In genomic region chr11:83151274-83151977, GRCh38 we compare ENCODE assay signal across 19 cellular contexts. TPM values are rescaled to one million over a fixed set of nuclear protein-coding genes. Genes with fewer than 3 reads are reported as not detected.
DNase-seq lines count a peak whose midpoint lies in the region; ATAC-seq, FAIRE-seq and TF ChIP-seq lines count a peak whose summit lies in the region.
"Had no signal": no experiment of that assay in that cellular context is flagged by ENCODE, and none has a peak within 500 bp of the region (broad histone marks: within the 10 kb centered on the region; RNA-seq: fewer than 3 reads in every experiment).

No MANE protein-coding gene starts in this region.

- dilution Hi-C loops in keratinocyte (cut with MboI; ENCODE audit: extremely low pct_ligation_motif_present, low sequenced_read_pairs) = no loop called here

- POLR2A ChIA-PET in HCT116 (lab: Charles Lee) = no interaction called here
- POLR2A ChIA-PET in PC-9 (lab: Charles Lee; ENCODE audit: unreplicated experiment) = interaction anchor here (0.5 to 0.7 kb wide), 2 partner anchors 9 to 69 kb away, joined by 3 to 4 read pairs; no protein-coding TSS in a partner anchor

- TF ChIP-seq RAD21 in HCT116 (IDR thresholded peaks at IDR 0.05; ENCODE audit: low read depth) = no peak

- no TSS peak for BruUV-seq in HCT116 (replicated peaks; lab: Mats Ljungman, UMichigan)
- BruUV-seq in PC-9 (replicated peaks; lab: Mats Ljungman, UMichigan) = no TSS peak

- CTCF ChIA-PET in HCT116 (lab: Charles Lee) (no interaction called here), PC-9 (lab: Charles Lee) (interaction anchor here (0.6 kb wide), 2 partner anchors 204 to 284 kb away, joined by 5 to 8 read pairs; no protein-coding TSS in a partner anchor)

- TF ChIP-seq CTCF in HCT116 (IDR thresholded peaks at IDR 0.05 in 2 of 3, conservative IDR thresholded peaks at IDR 0.05 in 1 of 3; ENCODE audit: borderline replicate concordance in 1 of 3, insufficient read depth in 1 of 3, low read depth in 2 of 3, low read length in 2 of 3) (no peak), PC-9 (conservative IDR thresholded peaks at IDR 0.05) (no peak), keratinocyte (optimal IDR thresholded peaks at IDR 0.05 in 1 of 3, IDR thresholded peaks at IDR 0.05 in 1 of 3, conservative IDR thresholded peaks at IDR 0.05 in 1 of 3; ENCODE audit: extremely low read depth in 1 of 3, insufficient read depth in 2 of 3, low read length in 3 of 3) (no peak), MM.1S (IDR thresholded peaks at IDR 0.05; ENCODE audit: low read length) (no peak)

- H2AFZ ChIP-seq in HCT116 (ENCODE audit: low read depth, low read length, poor library complexity, severe bottlenecking) (peak overlapping the region; percentile 82), PC-9 (no peak overlapping the region), keratinocyte (ENCODE audit: control insufficient read depth, low read length) (no peak overlapping the region), MM.1S (ENCODE audit: low read length) (no peak overlapping the region)
- H2AFZ ChIP-seq: GM23338 had no signal

- no peak for TF ChIP-seq POLR2A in HCT116 (IDR thresholded peaks at IDR 0.05; ENCODE audit: borderline replicate concordance, extremely low read depth, insufficient read depth, insufficient read length)

- H3K27ac ChIP-seq in HCT116 (ENCODE audit: low read depth, low read length) = no peak overlapping the region
- H3K27ac ChIP-seq in PC-9 = no peak overlapping the region
- H3K27ac ChIP-seq in keratinocyte (ENCODE audit: control insufficient read depth, insufficient read depth, low read length) = peak overlapping the region; percentile 5
- no peak overlapping the region for H3K27ac ChIP-seq in MM.1S (ENCODE audit: low read length)
- H3K27ac ChIP-seq: body of pancreas, spleen had no signal

- H3F3A ChIP-seq in PC-9 (ENCODE audit: insufficient read depth, low read depth) (peaks cover 13% of the 10 kb centered on the region), MM.1S (ENCODE audit: insufficient read depth, low read length) (peaks cover 6% of the 10 kb centered on the region)

- RAD21 ChIA-PET in HCT116 (lab: Charles Lee; ENCODE audit: low non-redundant PET in 1 of 2, low total read pairs in 2 of 2, uncharacterized antibody in 2 of 2, unreplicated experiment in 2 of 2) = no interaction called here

- H4K20me1 ChIP-seq in HCT116 (ENCODE audit: insufficient read depth) = no peaks in the 10 kb centered on the region
- H4K20me1 ChIP-seq in PC-9 (ENCODE audit: insufficient read depth) = no peaks in the 10 kb centered on the region
- no peaks in the 10 kb centered on the region for H4K20me1 ChIP-seq in keratinocyte (ENCODE audit: control insufficient read depth, extremely low read depth, insufficient read depth, low read length)
- H4K20me1 ChIP-seq in MM.1S (ENCODE audit: insufficient read depth, low read length) = no peaks in the 10 kb centered on the region

- H3K4me1 ChIP-seq in HCT116 (ENCODE audit: control insufficient read depth in 1 of 2, insufficient read depth in 2 of 2, low read length in 2 of 2) = peaks cover 9 to 26% of the 10 kb centered on the region in 2 experiments
- peaks cover 20% of the 10 kb centered on the region for H3K4me1 ChIP-seq in PC-9 (replicated peaks; ENCODE audit: insufficient read depth)
- H3K4me1 ChIP-seq in keratinocyte (ENCODE audit: control insufficient read depth, extremely low read depth, insufficient read depth, low read length) = peaks cover 8% of the 10 kb centered on the region
- peaks cover 5% of the 10 kb centered on the region; the same call in 1 of the 2 replicates for H3K4me1 ChIP-seq in MM.1S (ENCODE audit: low read length)
- H3K4me1 ChIP-seq: BE2C had no signal

- no peak for FAIRE-seq in keratinocyte (lab: Jason Lieb, UNC)
- FAIRE-seq: endothelial cell of umbilical vein, frontal cortex had no signal

- H3K9ac ChIP-seq in HCT116 (ENCODE audit: low read length) (no peak overlapping the region), keratinocyte (ENCODE audit: control insufficient read depth, extremely low read depth, insufficient read depth, low read length) (no peak overlapping the region), MM.1S (ENCODE audit: low read length) (no peak overlapping the region)

- peak; percentile 34; the same call in 1 of the 2 replicates for ATAC-seq in HCT116
- ATAC-seq: body of pancreas, GM23338 had no signal

- H3K79me2 ChIP-seq in HCT116 (ENCODE audit: insufficient read depth, low read length) (no peaks in the 10 kb centered on the region), PC-9 (ENCODE audit: low read depth) (no peaks in the 10 kb centered on the region), keratinocyte (ENCODE audit: control insufficient read depth, insufficient read depth, low read length) (no peaks in the 10 kb centered on the region), MM.1S (ENCODE audit: low read length) (no peaks in the 10 kb centered on the region)

- H3K9me2 ChIP-seq in HCT116 (ENCODE audit: insufficient read depth) (no peaks in the 10 kb centered on the region), PC-9 (ENCODE audit: insufficient read depth) (no peaks in the 10 kb centered on the region), MM.1S (replicated peaks; ENCODE audit: insufficient read depth, low read length) (no peaks in the 10 kb centered on the region)

- in situ Hi-C loops in Caki2 (cut with HindIII; ENCODE audit: low pct_unique_long_range_greater_than_20kb, low sequenced_read_pairs) = no loop called here

- H3K27me3 ChIP-seq in HCT116 (ENCODE audit: insufficient read depth, low read length) (no peaks in the 10 kb centered on the region), PC-9 (ENCODE audit: insufficient read depth, low read depth) (no peaks in the 10 kb centered on the region), keratinocyte (ENCODE audit: control insufficient read depth, extremely low read depth, insufficient read depth, low read length) (no peaks in the 10 kb centered on the region), MM.1S (replicated peaks; ENCODE audit: insufficient read depth, low read length) (no peaks in the 10 kb centered on the region)
- H3K27me3 ChIP-seq: BE2C, body of pancreas, spleen had no signal

- intact Hi-C loops in HCT116 (cut with micrococcal nuclease) (no loop called here), PC-9 (cut with micrococcal nuclease; ENCODE audit: unreplicated experiment) (no loop called here)

- DNase-seq in Caki2 (ENCODE audit: low read depth) = peak; percentile 35
- no peak for DNase-seq in HCT116 (ENCODE audit: low read depth, low spot score)
- peak; percentile 35 to 76 for DNase-seq in PC-9
- no peak for DNase-seq in keratinocyte (ENCODE audit: low read depth, low spot score)
- DNase-seq in medulla oblongata (ENCODE audit: extremely low spot score) = no peak
- no peak for DNase-seq in MM.1S
- DNase-seq in OCI-M2 (lab: John Stamatoyannopoulos, UW; ENCODE audit: unreplicated experiment) = no peak
- DNase-seq: activated CD8-positive, alpha-beta memory T cell treated with anti-CD3 and anti-CD28 coated beads for 24 hours; activated naive CD8-positive, alpha-beta T cell treated with anti-CD3 and anti-CD28 coated beads for 36 hours; BE2C; body of pancreas; midbrain; NCI-H146; NK-92 treated with Interleukin-12 subunit alpha and Interleukin-12 subunit beta, amount 100 ng/mL, for 24 hours; SHP77; spleen had no signal

- no peaks in the 10 kb centered on the region for H3K9me1 ChIP-seq in keratinocyte (ENCODE audit: control insufficient read depth, extremely low read depth, insufficient read depth, low read length)

- no peaks in the 10 kb centered on the region for H3K36me3 ChIP-seq in HCT116 (ENCODE audit: control insufficient read depth in 1 of 2, insufficient read depth in 2 of 2, low read length in 2 of 2)
- H3K36me3 ChIP-seq in PC-9 (ENCODE audit: low read depth) = no peaks in the 10 kb centered on the region
- no peaks in the 10 kb centered on the region for H3K36me3 ChIP-seq in keratinocyte (ENCODE audit: control insufficient read depth in 2 of 2, extremely low read depth in 1 of 2, insufficient read depth in 2 of 2, low read length in 2 of 2)
- H3K36me3 ChIP-seq in MM.1S (replicated peaks; ENCODE audit: insufficient read depth, low read length) = no peaks in the 10 kb centered on the region
- H3K36me3 ChIP-seq: BE2C, spleen had no signal

- peak overlapping the region; percentile 57 for H3K4me2 ChIP-seq in HCT116 (ENCODE audit: low read length)
- peak overlapping the region; percentile 32; the same call in 1 of the 2 replicates for H3K4me2 ChIP-seq in PC-9
- peak overlapping the region; percentile 9 for H3K4me2 ChIP-seq in keratinocyte (ENCODE audit: control insufficient read depth, extremely low read depth, insufficient read depth, low read depth, low read length)
- no peak overlapping the region for H3K4me2 ChIP-seq in MM.1S (ENCODE audit: low read depth, low read length)
- H3K4me2 ChIP-seq: GM23338 had no signal

- H3K9me3 ChIP-seq in HCT116 (ENCODE audit: control insufficient read depth in 1 of 2, insufficient read depth in 1 of 2, low read depth in 1 of 2, low read length in 2 of 2) (no peaks in the 10 kb centered on the region), PC-9 (ENCODE audit: insufficient read depth, low read depth) (no peaks in the 10 kb centered on the region), keratinocyte (ENCODE audit: control insufficient read depth, low read depth, low read length) (no peaks in the 10 kb centered on the region), MM.1S (replicated peaks; ENCODE audit: insufficient read depth, low read length) (no peaks in the 10 kb centered on the region)
- H3K9me3 ChIP-seq: BE2C, body of pancreas, spleen had no signal

- H3K4me3 ChIP-seq in HCT116 (replicated peaks in 1 of 2; ENCODE audit: low read depth in 1 of 2, low read length in 2 of 2) (no peak overlapping the region; a peak in 1 of 4 replicates), PC-9 (no peak overlapping the region), keratinocyte (ENCODE audit: control insufficient read depth in 2 of 3, extremely low read depth in 1 of 3, insufficient read depth in 2 of 3, low read depth in 1 of 3, low read length in 3 of 3) (no peak overlapping the region), MM.1S (ENCODE audit: low read length) (no peak overlapping the region)
- H3K4me3 ChIP-seq: body of pancreas, GM23338, spleen had no signal

RNA-seq across cellular contexts. Expression of gene PCF11, which starts 5.5 kb away (rescaled TPM):
- total RNA-seq in Caki2 (2014; rRNA removed; shearing (Covaris generic); ENCODE audit: low replicate concordance) = 6.9 and 9.8 TPM in 2 replicates
- total RNA-seq in HCT116 (2021; ENCODE audit: unreplicated experiment) (41.9 TPM), PC-9 (2021) (43.1 and 52.9 TPM in 2 replicates)
- polyA plus RNA-seq in HCT116 (2012) = 18.2 and 20.4 TPM in 2 replicates
- polyA plus RNA-seq in keratinocyte = 16.3 to 32.8 TPM (median 25.8 TPM) in 3 replicates
- polyA plus RNA-seq in keratinocyte (2011; ENCODE audit: low read depth) = 197 TPM
- 6.4 and 15.7 TPM in 2 replicates for polyA plus RNA-seq in keratinocyte (2011; cell fraction: cytosol; rRNA removed)
- 67.5 and 84.3 TPM in 2 replicates for polyA plus RNA-seq in keratinocyte (2011; cell fraction: nucleus; rRNA removed)
- 9.6 and 34.0 TPM in 2 replicates for polyA plus RNA-seq in keratinocyte (2012; ENCODE audit: low replicate concordance)
- polyA minus RNA-seq in keratinocyte = 6.8 to 68.1 TPM (median 18.0 TPM) in 3 replicates
- polyA minus RNA-seq in keratinocyte (2011; cell fraction: cytosol; rRNA and poly(A)+ RNA removed) = 14.0 TPM
- 27.6 and 45.1 TPM in 2 replicates for polyA minus RNA-seq in keratinocyte (2011; cell fraction: nucleus; rRNA and poly(A)+ RNA removed)

RNA-seq across cellular contexts. Expression of gene ANKRD42, which starts 42.1 kb away (rescaled TPM):
- 3.8 and 4.9 TPM in 2 replicates for total RNA-seq in Caki2 (2014; rRNA removed; shearing (Covaris generic); ENCODE audit: low replicate concordance)
- total RNA-seq in HCT116 (2021; ENCODE audit: unreplicated experiment) = 5.4 TPM
- polyA plus RNA-seq in HCT116 (2012) = 4.2 and 5.6 TPM in 2 replicates
- total RNA-seq in PC-9 (2021) = 6.8 and 10.4 TPM in 2 replicates
- 5.0 to 11.0 TPM (median 8.4 TPM) in 3 replicates for polyA plus RNA-seq in keratinocyte
- 9.7 TPM for polyA plus RNA-seq in keratinocyte (2011; ENCODE audit: low read depth)
- polyA plus RNA-seq in keratinocyte (2011; cell fraction: cytosol; rRNA removed) = 5.2 and 7.7 TPM in 2 replicates
- 9.2 and 12.7 TPM in 2 replicates for polyA plus RNA-seq in keratinocyte (2011; cell fraction: nucleus; rRNA removed)
- polyA plus RNA-seq in keratinocyte (2012; ENCODE audit: low replicate concordance) = 5.8 and 7.9 TPM in 2 replicates
- polyA minus RNA-seq in keratinocyte = 1.9 to 4.9 TPM (median 3.5 TPM) in 3 replicates
- polyA minus RNA-seq in keratinocyte (2011; cell fraction: cytosol; rRNA and poly(A)+ RNA removed) = 5.9 TPM
- 5.1 and 10.7 TPM in 2 replicates for polyA minus RNA-seq in keratinocyte (2011; cell fraction: nucleus; rRNA and poly(A)+ RNA removed)

Comparison
In these comparisons a context has a peak if more than half of its experiments do, and no peak if none do; other contexts are left out.
1. DNase-seq: peak in Caki2 (single experiment) and PC-9 (2 of 2); none in HCT116 (single experiment), keratinocyte (single experiment), medulla oblongata (single experiment), MM.1S (single experiment) and OCI-M2 (single experiment).